28 cellular contexts compared by ENCODE assay signal in genomic region chr10:129339191-129339590, GRCh38.
"Had no signal": no experiment of that assay in that cellular context is flagged by ENCODE, and none has a peak within 500 bp of the region (broad histone marks: within the 10 kb centered on the region; RNA-seq: fewer than 3 reads in every experiment).

No MANE protein-coding gene starts in this region.

- H3K27me3 Mint-ChIP-seq: stimulated activated memory B cell treated with anti-CD40 and anti-IgM and Interleukin-4, amounts not matched to agents 10 μg/mL and 1 μg/mL and 100 μg/mL, for 72 hours had no signal

- H3K9me3 ChIP-seq: stomach, suprapubic skin, testis, thoracic aorta, thyroid gland, tibial artery, tibial nerve, transverse colon, upper lobe of left lung, upper lobe of right lung, uterus, vagina had no signal

- H3K4me1 ChIP-seq: stomach, suprapubic skin, testis, thyroid gland, tibial artery, transverse colon, upper lobe of left lung, upper lobe of right lung, uterus, vagina had no signal

- H3K27me3 ChIP-seq: testis, thyroid gland, tibial nerve, transverse colon, upper lobe of left lung, uterus, vagina had no signal

- H3K27ac ChIP-seq: stomach, suprapubic skin, testis, thoracic aorta, thyroid gland, tibial artery, tibial nerve, transverse colon, upper lobe of left lung, upper lobe of right lung, uterus, vagina had no signal

- H3K4me1 Mint-ChIP-seq: stimulated activated effector memory CD8-positive, alpha-beta T cell treated with anti-CD3 and anti-CD28 coated beads, Interleukin-12 subunit alpha, Interleukin-12 subunit beta, amount 100 ng/mL, for 72 hours; stimulated activated memory B cell treated with anti-CD40 and anti-IgM and Interleukin-4, amounts not matched to agents 10 μg/mL and 1 μg/mL and 100 μg/mL, for 72 hours; stimulated activated naive B cell treated with anti-CD40 and anti-IgM and Interleukin-4, amounts not matched to agents 10 μg/mL and 1 μg/mL and 100 μg/mL, for 72 hours; stimulated activated naive CD8-positive, alpha-beta T cell treated with anti-CD3 and anti-CD28 coated beads, Interleukin-15, amount 100 ng/mL, for 72 hours had no signal

- H3K4me3 Mint-ChIP-seq: stimulated activated effector memory CD8-positive, alpha-beta T cell treated with anti-CD3 and anti-CD28 coated beads, Interleukin-12 subunit alpha, Interleukin-12 subunit beta, amount 100 ng/mL, for 72 hours; stimulated activated memory B cell treated with anti-CD40 and anti-IgM and Interleukin-4, amounts not matched to agents 10 μg/mL and 1 μg/mL and 100 μg/mL, for 72 hours; stimulated activated naive B cell treated with anti-CD40 and anti-IgM and Interleukin-4, amounts not matched to agents 10 μg/mL and 1 μg/mL and 100 μg/mL, for 72 hours; stimulated activated naive CD8-positive, alpha-beta T cell treated with anti-CD3 and anti-CD28 coated beads, Interleukin-15, amount 100 ng/mL, for 72 hours; stimulated activated naive CD8-positive, alpha-beta T cell treated with anti-CD3 and anti-CD28 coated beads, Interleukin-15, Interleukin-2, amounts not matched to agents 100 ng/mL and 50 ng/mL, for 24 hours; type B pancreatic cell had no signal

- H3K9me3 Mint-ChIP-seq: stimulated activated effector memory CD8-positive, alpha-beta T cell treated with anti-CD3 and anti-CD28 coated beads, Interleukin-12 subunit alpha, Interleukin-12 subunit beta, amount 100 ng/mL, for 72 hours; stimulated activated memory B cell treated with anti-CD40 and anti-IgM and Interleukin-4, amounts not matched to agents 10 μg/mL and 1 μg/mL and 100 μg/mL, for 72 hours; stimulated activated naive B cell treated with anti-CD40 and anti-IgM and Interleukin-4, amounts not matched to agents 10 μg/mL and 1 μg/mL and 100 μg/mL, for 72 hours; stimulated activated naive CD8-positive, alpha-beta T cell treated with anti-CD3 and anti-CD28 coated beads, Interleukin-15, amount 100 ng/mL, for 72 hours; stimulated activated naive CD8-positive, alpha-beta T cell treated with anti-CD3 and anti-CD28 coated beads, Interleukin-15, Interleukin-2, amounts not matched to agents 100 ng/mL and 50 ng/mL, for 24 hours; type B pancreatic cell had no signal

- DNase-seq: stimulated activated CD4-positive, alpha-beta T cell treated with anti-CD3 and anti-CD28 coated beads, Interleukin-2, amount 100 ng/mL, for 48 hours; stimulated activated CD4-positive, alpha-beta T cell treated with anti-CD3 and anti-CD28 coated beads, Interleukin-4, amount 100 ng/mL, for 1 hour; stimulated activated CD4-positive, alpha-beta T cell treated with anti-CD3 and anti-CD28 coated beads, Interleukin-4, amount 100 ng/mL, for 24 hours; stimulated activated CD4-positive, alpha-beta T cell treated with anti-CD3 and anti-CD28 coated beads, Interleukin-4, amount 100 ng/mL, for 4 hours; stimulated activated CD8-positive, alpha-beta memory T cell treated with anti-CD3 and anti-CD28 coated beads, Interleukin-4, amount 100 ng/mL, for 48 hours; stimulated activated naive B cell treated with anti-CD40 and anti-IgM and Interleukin-4, amounts not matched to agents 10 μg/mL and 1 μg/mL and 100 μg/mL, for 72 hours; stimulated activated naive CD4-positive, alpha-beta T cell; stimulated activated naive CD4-positive, alpha-beta T cell treated with Interleukin-2 at 50 U/mL for 16 hours; stimulated activated naive CD8-positive, alpha-beta T cell treated with anti-CD3 and anti-CD28 coated beads, Interleukin-15, amount 100 ng/mL, for 72 hours; stimulated activated naive CD8-positive, alpha-beta T cell treated with anti-CD3 and anti-CD28 coated beads, Interleukin-15, Interleukin-2, amounts not matched to agents 100 U/mL and 50 U/mL, for 24 hours; stomach; substantia nigra; testis; thyroid gland; tibial artery; transverse colon; trophoblast cell; upper lobe of left lung; upper lobe of right lung; uterus had no signal

- H3K27ac Mint-ChIP-seq: stimulated activated effector memory CD8-positive, alpha-beta T cell treated with anti-CD3 and anti-CD28 coated beads, Interleukin-12 subunit alpha, Interleukin-12 subunit beta, amount 100 ng/mL, for 72 hours; stimulated activated memory B cell treated with anti-CD40 and anti-IgM and Interleukin-4, amounts not matched to agents 10 μg/mL and 1 μg/mL and 100 μg/mL, for 72 hours; stimulated activated naive B cell treated with anti-CD40 and anti-IgM and Interleukin-4, amounts not matched to agents 10 μg/mL and 1 μg/mL and 100 μg/mL, for 72 hours; stimulated activated naive CD8-positive, alpha-beta T cell treated with anti-CD3 and anti-CD28 coated beads, Interleukin-15, Interleukin-2, amounts not matched to agents 100 ng/mL and 50 ng/mL, for 24 hours; type B pancreatic cell had no signal

- H3K36me3 Mint-ChIP-seq: stimulated activated effector memory CD8-positive, alpha-beta T cell treated with anti-CD3 and anti-CD28 coated beads, Interleukin-12 subunit alpha, Interleukin-12 subunit beta, amount 100 ng/mL, for 72 hours; stimulated activated memory B cell treated with anti-CD40 and anti-IgM and Interleukin-4, amounts not matched to agents 10 μg/mL and 1 μg/mL and 100 μg/mL, for 72 hours; stimulated activated naive B cell treated with anti-CD40 and anti-IgM and Interleukin-4, amounts not matched to agents 10 μg/mL and 1 μg/mL and 100 μg/mL, for 72 hours; type B pancreatic cell had no signal

- ATAC-seq: stimulated activated effector memory CD8-positive, alpha-beta T cell treated with anti-CD3 and anti-CD28 coated beads, Interleukin-12 subunit alpha, Interleukin-12 subunit beta, amount 100 ng/mL, for 72 hours; stimulated activated memory B cell treated with anti-CD40 and anti-IgM and Interleukin-4, amounts not matched to agents 10 μg/mL and 1 μg/mL and 100 μg/mL, for 72 hours; stimulated activated naive B cell treated with anti-CD40 and anti-IgM and Interleukin-4, amounts not matched to agents 10 μg/mL and 1 μg/mL and 100 μg/mL, for 72 hours; stimulated activated naive CD8-positive, alpha-beta T cell treated with anti-CD3 and anti-CD28 coated beads, Interleukin-15, amount 100 ng/mL, for 72 hours; stimulated activated naive CD8-positive, alpha-beta T cell treated with anti-CD3 and anti-CD28 coated beads, Interleukin-15, Interleukin-2, amounts not matched to agents 100 U/mL and 50 U/mL, for 24 hours had no signal

- H3K36me3 ChIP-seq: stomach, suprapubic skin, thoracic aorta, thyroid gland, tibial artery, tibial nerve, transverse colon, upper lobe of left lung, upper lobe of right lung, uterus, vagina had no signal

- H3K4me3 ChIP-seq: stomach, suprapubic skin, testis, thoracic aorta, thyroid gland, tibial artery, tibial nerve, transverse colon, upper lobe of left lung, upper lobe of right lung, uterus, vagina had no signal
